ENCODE assay signal across 11 cellular contexts in the genomic region with DNA sequence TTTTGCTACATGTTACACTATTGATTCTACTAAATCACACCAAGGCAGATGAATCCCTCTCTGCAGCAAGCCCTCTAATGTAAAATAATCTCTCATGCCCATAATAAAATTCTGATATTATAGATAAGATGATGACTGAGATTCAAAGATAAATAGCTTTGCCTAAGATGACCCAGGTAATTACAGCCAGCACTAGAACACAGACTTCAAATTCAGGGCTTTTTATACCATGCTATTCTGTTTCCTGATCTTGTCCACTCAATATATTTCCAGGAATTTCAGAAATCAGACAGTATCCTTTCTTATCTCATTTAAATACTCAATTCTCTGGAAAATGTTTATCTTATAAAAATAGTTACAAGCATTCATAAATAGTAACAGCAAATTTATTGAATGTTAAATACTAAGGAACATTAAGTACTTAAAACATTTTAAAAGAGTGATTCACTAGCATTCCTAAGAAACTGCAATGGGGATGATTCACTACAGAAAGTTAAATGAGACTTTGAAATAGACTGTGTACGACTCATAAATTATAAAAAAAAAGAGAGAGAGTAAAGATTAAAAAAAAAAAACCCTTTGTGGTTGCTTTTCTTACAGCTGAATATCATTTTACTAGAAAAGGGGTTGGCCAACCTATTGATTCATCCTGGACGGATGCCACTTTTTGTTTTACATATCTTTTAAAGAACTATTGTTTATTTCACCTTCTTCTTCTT. TPM values are rescaled to one million over a fixed set of nuclear protein-coding genes. Genes with fewer than 3 reads are reported as not detected.
A peak's percentile ranks its signal among the peaks of the same experiment; 100 is the strongest.
DNase-seq lines count a peak whose midpoint lies in the region; ATAC-seq and TF ChIP-seq lines count a peak whose summit lies in the region.
"Had no signal": no experiment of that assay in that cellular context is flagged by ENCODE, and none has a peak within 500 bp of the region (broad histone marks: within the 10 kb centered on the region; RNA-seq: fewer than 3 reads in every experiment).

No MANE protein-coding gene starts in this region.

- no peaks in the 10 kb centered on the region for H3K36me3 ChIP-seq in endodermal cell (ENCODE audit: control insufficient read depth, insufficient read depth, low read length)

- no peak overlapping the region for H3K9ac ChIP-seq in endodermal cell (ENCODE audit: extremely low read depth, low read length, poor library complexity, severe bottlenecking)

- H3K36me3 Mint-ChIP-seq in activated naive CD4-positive, alpha-beta T cell treated with anti-CD3 and anti-CD28 coated beads, Interleukin-2, amount 50 U/mL, for 72 hours, result peaks cover 0 to 32% of the 10 kb centered on the region in 2 donors
- no peaks in the 10 kb centered on the region for H3K36me3 Mint-ChIP-seq in endodermal cell (ENCODE audit: low read depth)

- intact Hi-C loops in posterior cingulate gyrus (cut with DNase I), result no loop called here

- H3K27me3 Mint-ChIP-seq in endodermal cell (ENCODE audit: insufficient read depth), result no peaks in the 10 kb centered on the region
- H3K27me3 Mint-ChIP-seq: central memory CD8-positive, alpha-beta T cell had no signal

- H3K4me1 ChIP-seq in endodermal cell (ENCODE audit: control insufficient read depth, insufficient read depth, low read length), result peaks cover 7% of the 10 kb centered on the region

- H3K4me1 Mint-ChIP-seq in endodermal cell, result peaks cover 9% of the 10 kb centered on the region

- no peak overlapping the region for H3K27ac ChIP-seq in endodermal cell (ENCODE audit: low read depth, low read length)

- DNase-seq in stimulated activated naive CD4-positive, alpha-beta T cell treated with Interleukin-2 at 50 U/mL for 16 hours (lab: John Stamatoyannopoulos, UW), result peak; percentile 0
- no peak for DNase-seq in stimulated activated naive CD4-positive, alpha-beta T cell (lab: John Stamatoyannopoulos, UW)
- DNase-seq in activated naive CD4-positive, alpha-beta T cell treated with anti-CD3 and anti-CD28 coated beads, Interleukin-2, amount 50 U/mL, for 72 hours (ENCODE audit: low spot score in 2 of 2), result no peak
- DNase-seq in hepatic stellate cell (ENCODE audit: low spot score), result peak; percentile 67
- no peak for DNase-seq in endodermal cell
- no peak for DNase-seq in posterior cingulate gyrus
- DNase-seq: Karpas-422, mesendoderm had no signal

- no peak overlapping the region for H3K4me3 Mint-ChIP-seq in endodermal cell
- H3K4me3 Mint-ChIP-seq: central memory CD8-positive, alpha-beta T cell had no signal

- ATAC-seq in activated naive CD4-positive, alpha-beta T cell treated with anti-CD3 and anti-CD28 coated beads, Interleukin-2, amount 50 U/mL, for 72 hours, result peak; percentile 75 to 81
- ATAC-seq in HG03521 (IDR thresholded peaks at IDR 0.05; ENCODE audit: unreplicated experiment) (no peak), GM18858 (IDR thresholded peaks at IDR 0.05; ENCODE audit: unreplicated experiment) (no peak)

- no peaks in the 10 kb centered on the region for H3K27me3 ChIP-seq in endodermal cell (ENCODE audit: control insufficient read depth, insufficient read depth, low read length, poor library complexity, severe bottlenecking)

- H3K9me3 ChIP-seq in endodermal cell (ENCODE audit: control insufficient read depth, low read length), result no peaks in the 10 kb centered on the region

- no peak for TF ChIP-seq CTCF in endodermal cell (conservative IDR thresholded peaks at IDR 0.05)

- peaks cover 4 to 10% of the 10 kb centered on the region in 2 donors for H3K9me3 Mint-ChIP-seq in activated naive CD4-positive, alpha-beta T cell treated with anti-CD3 and anti-CD28 coated beads, Interleukin-2, amount 50 U/mL, for 72 hours
- peaks cover 7% of the 10 kb centered on the region for H3K9me3 Mint-ChIP-seq in endodermal cell
- H3K9me3 Mint-ChIP-seq: central memory CD8-positive, alpha-beta T cell had no signal

- 68 to 85% methylated on average over 2 of the region's 2 CpGs for WGBS in endodermal cell (ENCODE audit: insufficient coverage in 1 of 2, insufficient read length in 1 of 2), 2 experiments

- H3K4me3 ChIP-seq in endodermal cell (ENCODE audit: low read length), result no peak overlapping the region

- peak overlapping the region; percentile 96 to 97 for H3K27ac Mint-ChIP-seq in activated naive CD4-positive, alpha-beta T cell treated with anti-CD3 and anti-CD28 coated beads, Interleukin-2, amount 50 U/mL, for 72 hours
- H3K27ac Mint-ChIP-seq in endodermal cell, result no peak overlapping the region

RNA-seq across cellular contexts. Expression of a gene that starts 45.8 kb away (rescaled TPM):
- total RNA-seq in activated naive CD4-positive, alpha-beta T cell treated with anti-CD3 and anti-CD28 coated beads, Interleukin-2, amount 50 U/mL, for 72 hours, result 10 to 100 TPM; 16.6 to 40.1 TPM
- total RNA-seq in endodermal cell, result not detected
- not detected for polyA plus RNA-seq in endodermal cell (2013, experiment 1 of 2)
- polyA plus RNA-seq in endodermal cell (2013, experiment 2 of 2), result not detected

Comparison
In these comparisons a context has a peak if more than half of its experiments do, and no peak if none do; other contexts are left out.
1. DNase-seq: peak in stimulated activated naive CD4-positive, alpha-beta T cell treated with Interleukin-2 at 50 U/mL for 16 hours (single experiment) and hepatic stellate cell (single experiment); none in stimulated activated naive CD4-positive, alpha-beta T cell (0 of 6), activated naive CD4-positive, alpha-beta T cell treated with anti-CD3 and anti-CD28 coated beads, Interleukin-2, amount 50 U/mL, for 72 hours (0 of 2), endodermal cell (single experiment) and posterior cingulate gyrus (0 of 10).
2. ATAC-seq: peak in activated naive CD4-positive, alpha-beta T cell treated with anti-CD3 and anti-CD28 coated beads, Interleukin-2, amount 50 U/mL, for 72 hours (2 of 2); none in HG03521 (single experiment) and GM18858 (single experiment).
3. RNA of a gene that starts 45.8 kb away (total RNA-seq): 16.6 to 40.1 TPM in activated naive CD4-positive, alpha-beta T cell treated with anti-CD3 and anti-CD28 coated beads, Interleukin-2, amount 50 U/mL, for 72 hours; not detected in endodermal cell; every median in the first group is over 10 times any median in the second.